9 cellular contexts compared by ENCODE assay signal in genomic region chr5:54904425-54904824, GRCh38.
A peak's percentile ranks its signal among the peaks of the same experiment; 100 is the strongest.
DNase-seq lines count a peak whose midpoint lies in the region; ATAC-seq and TF ChIP-seq lines count a peak whose summit lies in the region.
"Had no signal": no experiment of that assay in that cellular context is flagged by ENCODE, and none has a peak within 500 bp of the region (broad histone marks: within the 10 kb centered on the region; RNA-seq: fewer than 3 reads in every experiment).

No MANE protein-coding gene starts in this region.

- H3K4me3 ChIP-seq in H7 (ENCODE audit: insufficient read depth, low read depth, low read length) (no peak overlapping the region), SK-N-MC (no peak overlapping the region), hepatocyte (no peak overlapping the region)
- H3K4me3 ChIP-seq: body of pancreas had no signal

- H3K27me3 ChIP-seq in H7 (ENCODE audit: control insufficient read depth, insufficient read depth, low read length) (no peaks in the 10 kb centered on the region; the same call in 1 of the 2 replicates), hepatocyte (no peaks in the 10 kb centered on the region)
- H3K27me3 ChIP-seq: body of pancreas had no signal

- TF ChIP-seq CTCF in AG09319 (IDR thresholded peaks at IDR 0.05; ENCODE audit: low read depth, low read length), result peak; percentile 71
- peak; percentile 51 for TF ChIP-seq CTCF in hepatocyte (IDR thresholded peaks at IDR 0.05; ENCODE audit: poor library complexity)

- H2AFZ ChIP-seq in hepatocyte, result no peak overlapping the region

- H4K20me1 ChIP-seq in hepatocyte (ENCODE audit: insufficient read depth, poor library complexity, severe bottlenecking), result no peaks in the 10 kb centered on the region

- H3K9me3 ChIP-seq in SK-N-MC (ENCODE audit: low read depth, low read length) (no peaks in the 10 kb centered on the region), hepatocyte (ENCODE audit: low read depth) (no peaks in the 10 kb centered on the region)
- H3K9me3 ChIP-seq: body of pancreas had no signal

- 39% methylated on average over 2 of the region's 2 CpGs for WGBS in hepatocyte (ENCODE audit: low lambda C conversion rate, missing lambda C conversion rate)

- no peak for ATAC-seq in GM18520 (IDR thresholded peaks at IDR 0.05; ENCODE audit: unreplicated experiment)
- no peak for ATAC-seq in GM18511 (IDR thresholded peaks at IDR 0.05; ENCODE audit: unreplicated experiment)
- ATAC-seq: body of pancreas had no signal

- no peak for DNase-seq in AG09319 (ENCODE audit: extremely low read depth, low read depth)
- peak; percentile 49 for DNase-seq in H7
- DNase-seq in SK-N-MC (ENCODE audit: low read depth, low spot score), result peak; percentile 51
- DNase-seq in hepatocyte (ENCODE audit: low spot score), result peak; percentile 45
- no peak for DNase-seq in NCI-H2029 treated with DMSO at 0.1 percent for 48 hours (lab: John Stamatoyannopoulos, UW)
- DNase-seq in NK-92 (lab: John Stamatoyannopoulos, UW; ENCODE audit: unreplicated experiment), result no peak
- DNase-seq: body of pancreas had no signal

- no peaks in the 10 kb centered on the region for H3K9me2 ChIP-seq in hepatocyte (replicated peaks; ENCODE audit: insufficient read depth)

- no peak overlapping the region for H3K9ac ChIP-seq in SK-N-MC (ENCODE audit: insufficient read length)

- no peaks in the 10 kb centered on the region for H3K4me1 ChIP-seq in hepatocyte (ENCODE audit: insufficient read depth)
- H3K4me1 ChIP-seq: body of pancreas had no signal

- H3K4me2 ChIP-seq in hepatocyte, result no peak overlapping the region

- no peaks in the 10 kb centered on the region for H3K79me2 ChIP-seq in hepatocyte

- H3K27ac ChIP-seq in SK-N-MC (no peak overlapping the region), hepatocyte (no peak overlapping the region)
- H3K27ac ChIP-seq: body of pancreas had no signal

- H3K36me3 ChIP-seq in H7 (replicated peaks; ENCODE audit: control insufficient read depth, insufficient read depth, low read length) (no peaks in the 10 kb centered on the region), SK-N-MC (ENCODE audit: insufficient read depth, low read length) (no peaks in the 10 kb centered on the region), hepatocyte (replicated peaks; ENCODE audit: insufficient read depth, low read depth) (no peaks in the 10 kb centered on the region)

Comparison
In these comparisons a context has a peak if more than half of its experiments do, and no peak if none do; other contexts are left out.
1. DNase-seq: peak in H7 (single experiment), SK-N-MC (single experiment) and hepatocyte (single experiment); none in AG09319 (single experiment), NCI-H2029 treated with DMSO at 0.1 percent for 48 hours (single experiment) and NK-92 (single experiment).